13 cellular contexts compared by ENCODE assay signal in genomic region chr3:98600412-98601095, GRCh38. TPM values are rescaled to one million over a fixed set of nuclear protein-coding genes. Genes with fewer than 3 reads are reported as not detected.
DNase-seq lines count a peak whose midpoint lies in the region; ATAC-seq, FAIRE-seq and TF ChIP-seq lines count a peak whose summit lies in the region.
"Had no signal": no experiment of that assay in that cellular context is flagged by ENCODE, and none has a peak within 500 bp of the region (broad histone marks: within the 10 kb centered on the region; RNA-seq: fewer than 3 reads in every experiment).

No MANE protein-coding gene starts in this region.

- no peak for TF ChIP-seq CTCF in esophagus squamous epithelium (IDR thresholded peaks at IDR 0.05)

- intact Hi-C loops in esophagus squamous epithelium (cut with DNase I): loop anchor here (5.0 kb wide), 1 partner anchor 217 kb away; no protein-coding TSS in a partner anchor

- H3K4me1 ChIP-seq in esophagus squamous epithelium: no peaks in the 10 kb centered on the region

- TF ChIP-seq POLR2A in GM12892 (IDR thresholded peaks at IDR 0.05; ENCODE audit: low read depth, low read length) (no peak), esophagus squamous epithelium (IDR thresholded peaks at IDR 0.05) (no peak)

- ATAC-seq in GM19455 (IDR thresholded peaks at IDR 0.05; ENCODE audit: unreplicated experiment): peak; percentile 44
- peak; percentile 51 for ATAC-seq in HG02840 (IDR thresholded peaks at IDR 0.05; ENCODE audit: low FRiP score, unreplicated experiment)
- ATAC-seq in HG03520 (IDR thresholded peaks at IDR 0.05; ENCODE audit: unreplicated experiment): peak; percentile 50
- ATAC-seq: activated naive CD4-positive, alpha-beta T cell treated with anti-CD3 and anti-CD28 coated beads, Interleukin-2, amount 50 U/mL, for 72 hours had no signal

- no peak overlapping the region for H3K4me3 ChIP-seq in esophagus squamous epithelium
- H3K4me3 ChIP-seq: coronary artery had no signal

- FAIRE-seq in GM12892 (lab: Jason Lieb, UNC): peak; percentile 92

- no peak overlapping the region for H3K27ac ChIP-seq in esophagus squamous epithelium
- H3K27ac ChIP-seq: coronary artery had no signal

- WGBS in esophagus squamous epithelium, 2 donors: 76 to 77% methylated on average over 4 of the region's 4 CpGs

- no peaks in the 10 kb centered on the region for H3K36me3 ChIP-seq in esophagus squamous epithelium

- no peaks in the 10 kb centered on the region for H3K27me3 ChIP-seq in esophagus squamous epithelium

- DNase-seq in GM12892 (ENCODE audit: insufficient read length): no peak
- no peak for DNase-seq in NCI-H1092 (lab: John Stamatoyannopoulos, UW)
- DNase-seq in esophagus squamous epithelium (lab: John Stamatoyannopoulos, UW): no peak
- DNase-seq in kidney tubule cell (ENCODE audit: low spot score): no peak
- DNase-seq in NCI-H1930 (lab: John Stamatoyannopoulos, UW): no peak
- DNase-seq: ACHN; activated CD4-positive, alpha-beta T cell treated with anti-CD3 and anti-CD28 coated beads, Interleukin-2, amount 10 ng/mL, durations not matched to agents 7 days and 5 days; NCI-H1105 had no signal

- H3K9me3 ChIP-seq in esophagus squamous epithelium: no peaks in the 10 kb centered on the region

RNA-seq across cellular contexts. Expression of gene CPOX, which starts 7.1 kb away (rescaled TPM):
- polyA plus RNA-seq in GM12892 (2012; ENCODE audit: missing spikeins): 91.8 TPM
- total RNA-seq in esophagus squamous epithelium: 10 to 100 TPM; 18.3 to 23.6 (median 21.4) TPM
